In genomic region chr4:147714575-147715401, GRCh38 we compare ENCODE assay signal across 13 cellular contexts. TPM values are rescaled to one million over a fixed set of nuclear protein-coding genes. Genes with fewer than 3 reads are reported as not detected.
DNase-seq lines count a peak whose midpoint lies in the region; ATAC-seq, FAIRE-seq and TF ChIP-seq lines count a peak whose summit lies in the region.
"Had no signal": no experiment of that assay in that cellular context is flagged by ENCODE, and none has a peak within 500 bp of the region (broad histone marks: within the 10 kb centered on the region; RNA-seq: fewer than 3 reads in every experiment).

No MANE protein-coding gene starts in this region.

- no peaks in the 10 kb centered on the region for H3K9me2 ChIP-seq in hepatocyte (replicated peaks; ENCODE audit: insufficient read depth)

- H3K27me3 ChIP-seq in heart left ventricle (no peaks in the 10 kb centered on the region), bronchial epithelial cell (ENCODE audit: control insufficient read depth, insufficient read depth, low read length) (peaks cover 2% of the 10 kb centered on the region), aorta (ENCODE audit: control insufficient read depth in 1 of 2, insufficient read depth in 2 of 2, low read length in 1 of 2) (no peaks in the 10 kb centered on the region), hepatocyte (no peaks in the 10 kb centered on the region)

- ATAC-seq in heart left ventricle = peak in 3 of 4 donors; percentile 13 to 65 (median 48)
- peak; percentile 71 for ATAC-seq in aorta (ENCODE audit: low FRiP score)
- ATAC-seq in GM18870 (IDR thresholded peaks at IDR 0.05; ENCODE audit: unreplicated experiment) = no peak
- ATAC-seq: activated CD8-positive, alpha-beta T cell treated with anti-CD3 and anti-CD28 coated beads, Interleukin-2, amount 10 ng/mL, durations not matched to agents 7 days and 5 days had no signal

- WGBS in heart left ventricle, 4 donors = 91 to 94% (median 94%) methylated on average over 8 of the region's 8 CpGs
- 82 to 86% methylated on average over 8 of the region's 8 CpGs for WGBS in aorta, 2 donors
- 97% methylated on average over 8 of the region's 8 CpGs for WGBS in hepatocyte (ENCODE audit: low lambda C conversion rate, missing lambda C conversion rate)

- DNase-seq in heart left ventricle = peak in 3 of 5 donors; percentile 26 to 42 (median 42)
- DNase-seq in cardiac septum (ENCODE audit: low spot score) = no peak
- DNase-seq in bronchial epithelial cell (ENCODE audit: low read depth) = peak; percentile 70
- peak; percentile 76 for DNase-seq in kidney tubule cell (ENCODE audit: low spot score)
- peak; percentile 79 to 81 for DNase-seq in aorta
- DNase-seq in NCI-H69 (lab: John Stamatoyannopoulos, UW) = no peak
- no peak for DNase-seq in hepatocyte (ENCODE audit: low spot score)
- DNase-seq: activated CD8-positive, alpha-beta T cell treated with anti-CD3 and anti-CD28 coated beads, Interleukin-2, amount 10 ng/mL, durations not matched to agents 7 days and 5 days; NCI-H524 had no signal

- intact Hi-C loops in heart left ventricle (cut with DNase I) = no loop called here
- intact Hi-C loops in cardiac septum (cut with DNase I) = no loop called here
- intact Hi-C loops in aorta (cut with DNase I) = no loop called here

- no peak for TF ChIP-seq POLR2A in heart left ventricle (IDR thresholded peaks at IDR 0.05)

- no peaks in the 10 kb centered on the region for H3K79me2 ChIP-seq in hepatocyte

- H3K36me3 ChIP-seq in heart left ventricle (no peaks in the 10 kb centered on the region), bronchial epithelial cell (ENCODE audit: control insufficient read depth, insufficient read depth, low read length) (no peaks in the 10 kb centered on the region), aorta (ENCODE audit: control insufficient read depth in 1 of 2, insufficient read depth in 2 of 2, low read length in 1 of 2) (no peaks in the 10 kb centered on the region), hepatocyte (replicated peaks; ENCODE audit: insufficient read depth, low read depth) (no peaks in the 10 kb centered on the region)

- no peak overlapping the region for H3K4me2 ChIP-seq in hepatocyte

- peaks cover 0 to 4% (median 0%) of the 10 kb centered on the region in 12 donors for H3K4me1 ChIP-seq in heart left ventricle
- no peaks in the 10 kb centered on the region for H3K4me1 ChIP-seq in aorta (ENCODE audit: control insufficient read depth in 1 of 2, insufficient read depth in 2 of 2, low read length in 2 of 2)
- H3K4me1 ChIP-seq in hepatocyte (ENCODE audit: insufficient read depth) = peaks cover 3% of the 10 kb centered on the region

- H2AFZ ChIP-seq in hepatocyte = no peak overlapping the region

- H3K27ac ChIP-seq in heart left ventricle (no peak overlapping the region), aorta (ENCODE audit: low read depth in 1 of 2, low read length in 2 of 2) (no peak overlapping the region), hepatocyte (no peak overlapping the region)

- no peak for FAIRE-seq in bronchial epithelial cell (lab: Jason Lieb, UNC)
- FAIRE-seq: A204.1, H1 had no signal

- H3K9me3 ChIP-seq in heart left ventricle (no peaks in the 10 kb centered on the region), aorta (ENCODE audit: control insufficient read depth, low read length) (no peaks in the 10 kb centered on the region), hepatocyte (ENCODE audit: low read depth) (no peaks in the 10 kb centered on the region)

- H4K20me1 ChIP-seq in hepatocyte (ENCODE audit: insufficient read depth, poor library complexity, severe bottlenecking) = no peaks in the 10 kb centered on the region

- TF ChIP-seq CTCF in heart left ventricle (IDR thresholded peaks at IDR 0.05) (no peak), bronchial epithelial cell (IDR thresholded peaks at IDR 0.05; ENCODE audit: insufficient read depth, low read length, severe bottlenecking) (no peak), hepatocyte (IDR thresholded peaks at IDR 0.05; ENCODE audit: poor library complexity) (no peak)

- H3K4me3 ChIP-seq in heart left ventricle (no peak overlapping the region), bronchial epithelial cell (ENCODE audit: low read depth, low read length) (no peak overlapping the region), aorta (ENCODE audit: low read length in 2 of 2) (no peak overlapping the region), hepatocyte (no peak overlapping the region)
- H3K4me3 ChIP-seq: lung had no signal

RNA-seq across cellular contexts. Expression of gene ARHGAP10, which starts 17.1 kb away (rescaled TPM):
- total RNA-seq in heart left ventricle (10 to 100 TPM; 30.6 to 64.2 (median 51.7) TPM), cardiac septum (41.8 TPM), bronchial epithelial cell (8.4 and 11.3 TPM in 2 replicates), aorta (10 to 100 TPM; 57.3 to 94.5 TPM), hepatocyte (23.4 and 24.8 TPM in 2 replicates)
- polyA plus RNA-seq in heart left ventricle (10 to 100 TPM; 39.8 to 73.7 TPM), aorta (10 to 100 TPM; 47.3 to 69.7 TPM), hepatocyte (16.8 and 26.5 TPM in 2 replicates)

RNA-seq across cellular contexts. Expression of gene PRMT9, which starts 30.8 kb away (rescaled TPM):
- total RNA-seq in heart left ventricle (1 to 10 TPM; 3.4 to 9.1 (median 6.0) TPM), cardiac septum (6.8 TPM), bronchial epithelial cell (7.1 and 9.1 TPM in 2 replicates), aorta (1 to 10 TPM; 8.5 to 9.9 TPM), hepatocyte (11.0 and 16.3 TPM in 2 replicates)
- polyA plus RNA-seq in heart left ventricle (1 to 10 TPM; 3.0 to 4.9 TPM), aorta (1 to 10 TPM; 3.4 to 7.9 TPM), hepatocyte (6.0 and 6.2 TPM in 2 replicates)

Comparison
In these comparisons a context has a peak if more than half of its experiments do, and no peak if none do; other contexts are left out.
1. DNase-seq: peak in heart left ventricle (3 of 5), bronchial epithelial cell (single experiment), kidney tubule cell (single experiment) and aorta (2 of 2); none in cardiac septum (single experiment), NCI-H69 (single experiment) and hepatocyte (single experiment).